ENCODE assay signal across 11 cellular contexts in genomic region chr2:240277073-240277806, GRCh38.
DNase-seq lines count a peak whose midpoint lies in the region; ATAC-seq and TF ChIP-seq lines count a peak whose summit lies in the region.
"Had no signal": no experiment of that assay in that cellular context is flagged by ENCODE, and none has a peak within 500 bp of the region (broad histone marks: within the 10 kb centered on the region; RNA-seq: fewer than 3 reads in every experiment).

No MANE protein-coding gene starts in this region.

- no peak for TF ChIP-seq CTCF in osteocyte (IDR thresholded peaks at IDR 0.05)

- H3K27me3 Mint-ChIP-seq in osteocyte (ENCODE audit: unreplicated experiment): peaks cover 52% of the 10 kb centered on the region

- peak; percentile 5 for DNase-seq in GM03348 (ENCODE audit: low spot score)
- peak; percentile 30 for DNase-seq in M059J (ENCODE audit: low read depth)
- DNase-seq in osteocyte (ENCODE audit: extremely low spot score, unreplicated experiment): peak; percentile 53
- DNase-seq in activated naive CD4-positive, alpha-beta T cell (lab: John Stamatoyannopoulos, UW): no peak
- no peak for DNase-seq in NCI-H226
- DNase-seq: activated CD4-positive, alpha-beta T cell treated with anti-CD3 and anti-CD28 coated beads, Interleukin-2, amount 50 U/mL, for 1 hour; activated naive CD4-positive, alpha-beta T cell treated with anti-CD3 and anti-CD28 coated beads, Interleukin-2, amount 10 ng/mL, durations not matched to agents 7 days and 5 days; Calu3; NCI-H187 had no signal

- peaks cover 36% of the 10 kb centered on the region for H3K9me3 Mint-ChIP-seq in osteocyte (ENCODE audit: unreplicated experiment)

- no peak overlapping the region for H3K27ac Mint-ChIP-seq in osteocyte (ENCODE audit: unreplicated experiment)
- H3K27ac Mint-ChIP-seq: activated naive CD4-positive, alpha-beta T cell treated with anti-CD3 and anti-CD28 coated beads, Interleukin-2, amount 10 ng/mL, durations not matched to agents 7 days and 5 days had no signal

- peaks cover 2% of the 10 kb centered on the region for H3K36me3 Mint-ChIP-seq in osteocyte (ENCODE audit: unreplicated experiment)
- H3K36me3 Mint-ChIP-seq: activated naive CD4-positive, alpha-beta T cell treated with anti-CD3 and anti-CD28 coated beads, Interleukin-2, amount 10 ng/mL, durations not matched to agents 7 days and 5 days had no signal

- ATAC-seq in esophagus mucosa: peak; percentile 77
- ATAC-seq in activated CD4-positive, CD25-positive, alpha-beta regulatory T cell treated with anti-CD3 and anti-CD28 coated beads, Interleukin-2, amount 50 U/mL, for 24 hours: no peak

- H3K4me1 Mint-ChIP-seq in osteocyte (ENCODE audit: unreplicated experiment): no peaks in the 10 kb centered on the region
- H3K4me1 Mint-ChIP-seq: activated naive CD4-positive, alpha-beta T cell treated with anti-CD3 and anti-CD28 coated beads, Interleukin-2, amount 10 ng/mL, durations not matched to agents 7 days and 5 days had no signal

- no peak overlapping the region for H3K4me3 Mint-ChIP-seq in osteocyte (ENCODE audit: unreplicated experiment)
- H3K4me3 Mint-ChIP-seq: activated naive CD4-positive, alpha-beta T cell treated with anti-CD3 and anti-CD28 coated beads, Interleukin-2, amount 10 ng/mL, durations not matched to agents 7 days and 5 days had no signal

Comparison
In these comparisons a context has a peak if more than half of its experiments do, and no peak if none do; other contexts are left out.
1. DNase-seq: peak in GM03348 (single experiment), M059J (single experiment) and osteocyte (single experiment); none in activated naive CD4-positive, alpha-beta T cell (0 of 4) and NCI-H226 (single experiment).